ENCODE assay signal across 8 cellular contexts in the genomic region with DNA sequence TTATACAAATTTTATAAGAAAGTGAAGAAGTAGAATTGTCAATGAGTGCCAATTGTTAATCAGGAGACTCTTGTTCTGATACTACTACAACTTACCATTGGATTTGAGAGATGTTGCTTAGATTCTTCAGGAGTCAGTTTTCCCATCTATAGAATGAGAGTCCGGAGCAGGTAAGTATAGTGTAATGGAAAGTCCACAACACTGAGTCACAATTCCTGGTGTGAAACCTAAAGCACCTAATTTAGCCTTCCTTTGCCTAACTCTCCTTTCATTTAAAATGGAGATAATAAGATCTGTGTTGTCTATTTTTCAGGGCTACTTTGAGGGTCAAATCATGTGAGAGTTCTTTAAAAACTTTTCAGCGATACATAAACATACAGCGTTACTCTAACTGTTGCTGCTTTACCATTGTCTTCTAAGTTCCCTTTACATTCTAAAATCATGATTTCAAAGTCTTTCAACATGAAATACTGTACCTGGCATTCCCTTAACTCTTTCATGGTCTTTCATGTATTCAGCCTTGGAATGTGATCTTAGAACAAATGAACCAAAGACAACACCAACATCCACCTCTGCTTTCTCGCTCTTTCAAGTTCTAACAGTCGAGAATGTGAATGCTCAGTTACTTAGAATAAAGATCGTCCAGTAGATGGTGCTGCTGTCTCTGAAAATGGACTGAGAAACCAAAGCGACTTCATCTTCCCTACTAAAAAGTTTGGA.
A peak's percentile ranks its signal among the peaks of the same experiment; 100 is the strongest.
DNase-seq lines count a peak whose midpoint lies in the region; ATAC-seq, FAIRE-seq and TF ChIP-seq lines count a peak whose summit lies in the region.

No MANE protein-coding gene starts in this region.

- H3K79me2 ChIP-seq in DND-41 (ENCODE audit: insufficient read depth, low read length) (no peaks in the 10 kb centered on the region), keratinocyte (ENCODE audit: control insufficient read depth, insufficient read depth, low read length) (no peaks in the 10 kb centered on the region)

- no peak overlapping the region for H2AFZ ChIP-seq in DND-41 (ENCODE audit: low read depth, low read length)
- no peak overlapping the region for H2AFZ ChIP-seq in keratinocyte (ENCODE audit: control insufficient read depth, low read length)

- H4K20me1 ChIP-seq in DND-41 (ENCODE audit: insufficient read depth, low read length) = no peaks in the 10 kb centered on the region
- no peaks in the 10 kb centered on the region for H4K20me1 ChIP-seq in keratinocyte (ENCODE audit: control insufficient read depth, extremely low read depth, insufficient read depth, low read length)

- no peak overlapping the region for H3K4me3 ChIP-seq in DND-41 (ENCODE audit: low read depth in 1 of 2, low read length in 2 of 2)
- no peak overlapping the region for H3K4me3 ChIP-seq in H7 (ENCODE audit: insufficient read depth, low read depth, low read length)
- no peak overlapping the region for H3K4me3 ChIP-seq in adipocyte (ENCODE audit: low read length)
- H3K4me3 ChIP-seq in keratinocyte (ENCODE audit: control insufficient read depth in 2 of 3, extremely low read depth in 1 of 3, insufficient read depth in 2 of 3, low read depth in 1 of 3, low read length in 3 of 3) = no peak overlapping the region

- H3K4me2 ChIP-seq in DND-41 (ENCODE audit: insufficient read depth, low read length) (no peak overlapping the region), keratinocyte (ENCODE audit: control insufficient read depth, extremely low read depth, insufficient read depth, low read depth, low read length) (no peak overlapping the region)

- dilution Hi-C loops in keratinocyte (cut with MboI; ENCODE audit: extremely low pct_ligation_motif_present, low sequenced_read_pairs) = no loop called here

- H3K36me3 ChIP-seq in DND-41 (ENCODE audit: insufficient read depth, low read length) (no peaks in the 10 kb centered on the region), H7 (replicated peaks; ENCODE audit: control insufficient read depth, insufficient read depth, low read length) (no peaks in the 10 kb centered on the region), adipocyte (ENCODE audit: control insufficient read depth, insufficient read depth, low read length, severe bottlenecking) (no peaks in the 10 kb centered on the region), keratinocyte (ENCODE audit: control insufficient read depth in 2 of 2, extremely low read depth in 1 of 2, insufficient read depth in 2 of 2, low read length in 2 of 2) (no peaks in the 10 kb centered on the region)

- H3K4me1 ChIP-seq in DND-41 (ENCODE audit: insufficient read depth, low read length) (no peaks in the 10 kb centered on the region), adipocyte (ENCODE audit: control insufficient read depth, insufficient read depth, low read length) (no peaks in the 10 kb centered on the region), keratinocyte (ENCODE audit: control insufficient read depth, extremely low read depth, insufficient read depth, low read length) (no peaks in the 10 kb centered on the region)

- FAIRE-seq in keratinocyte (lab: Jason Lieb, UNC) = no peak

- H3K9ac ChIP-seq in DND-41 (ENCODE audit: low read depth, low read length) (no peak overlapping the region), adipocyte (ENCODE audit: low read length) (no peak overlapping the region), keratinocyte (ENCODE audit: control insufficient read depth, extremely low read depth, insufficient read depth, low read length) (no peak overlapping the region)

- H3K9me1 ChIP-seq in keratinocyte (ENCODE audit: control insufficient read depth, extremely low read depth, insufficient read depth, low read length) = no peaks in the 10 kb centered on the region

- TF ChIP-seq CTCF in DND-41 (IDR thresholded peaks at IDR 0.05; ENCODE audit: borderline replicate concordance, extremely low read depth, low read length, poor library complexity, severe bottlenecking) (peak; percentile 73), keratinocyte (optimal IDR thresholded peaks at IDR 0.05 in 1 of 3, IDR thresholded peaks at IDR 0.05 in 1 of 3, conservative IDR thresholded peaks at IDR 0.05 in 1 of 3; ENCODE audit: extremely low read depth in 1 of 3, insufficient read depth in 2 of 3, low read length in 3 of 3) (peak; percentile 29 to 55 (median 41))

- DNase-seq in DND-41 (peak; percentile 8), H7 (peak; percentile 32), NCI-H2107 treated with DMSO at 0.1 percent for 48 hours (lab: John Stamatoyannopoulos, UW; ENCODE audit: unreplicated experiment) (peak; percentile 77), adipocyte (ENCODE audit: low read depth) (peak; percentile 74), keratinocyte (ENCODE audit: low read depth, low spot score) (no peak)
- no peak for DNase-seq in central memory CD4-positive, alpha-beta T cell

- ATAC-seq in DND-41 (ENCODE audit: insufficient read depth, low read depth) (peak; percentile 72), HG02798 (IDR thresholded peaks at IDR 0.05; ENCODE audit: poor library complexity, unreplicated experiment) (no peak), HG02973 (IDR thresholded peaks at IDR 0.05; ENCODE audit: unreplicated experiment) (no peak)

- H3K27me3 ChIP-seq in DND-41 (ENCODE audit: insufficient read depth, low read length, poor library complexity) = peaks cover 4% of the 10 kb centered on the region
- H3K27me3 ChIP-seq in H7 (ENCODE audit: control insufficient read depth, insufficient read depth, low read length) = peaks cover 13% of the 10 kb centered on the region; the same call in 1 of the 2 replicates
- peaks cover 27% of the 10 kb centered on the region for H3K27me3 ChIP-seq in adipocyte (replicated peaks; ENCODE audit: control insufficient read depth, insufficient read depth, low read length)
- no peaks in the 10 kb centered on the region for H3K27me3 ChIP-seq in keratinocyte (ENCODE audit: control insufficient read depth, extremely low read depth, insufficient read depth, low read length)

- H3K9me3 ChIP-seq in DND-41 (ENCODE audit: insufficient read depth, low read length, severe bottlenecking) (no peaks in the 10 kb centered on the region), adipocyte (ENCODE audit: control insufficient read depth, low read length) (no peaks in the 10 kb centered on the region), keratinocyte (ENCODE audit: control insufficient read depth, low read depth, low read length) (no peaks in the 10 kb centered on the region)

- H3K27ac ChIP-seq in DND-41 (ENCODE audit: low read length) (no peak overlapping the region), keratinocyte (ENCODE audit: control insufficient read depth, insufficient read depth, low read length) (no peak overlapping the region)

Comparison
In these comparisons a context has a peak if more than half of its experiments do, and no peak if none do; other contexts are left out.
1. DNase-seq: peak in DND-41 (single experiment), H7 (single experiment), NCI-H2107 treated with DMSO at 0.1 percent for 48 hours (single experiment) and adipocyte (single experiment); none in keratinocyte (single experiment) and central memory CD4-positive, alpha-beta T cell (single experiment).